8 cellular contexts compared by ENCODE assay signal in the genomic region with DNA sequence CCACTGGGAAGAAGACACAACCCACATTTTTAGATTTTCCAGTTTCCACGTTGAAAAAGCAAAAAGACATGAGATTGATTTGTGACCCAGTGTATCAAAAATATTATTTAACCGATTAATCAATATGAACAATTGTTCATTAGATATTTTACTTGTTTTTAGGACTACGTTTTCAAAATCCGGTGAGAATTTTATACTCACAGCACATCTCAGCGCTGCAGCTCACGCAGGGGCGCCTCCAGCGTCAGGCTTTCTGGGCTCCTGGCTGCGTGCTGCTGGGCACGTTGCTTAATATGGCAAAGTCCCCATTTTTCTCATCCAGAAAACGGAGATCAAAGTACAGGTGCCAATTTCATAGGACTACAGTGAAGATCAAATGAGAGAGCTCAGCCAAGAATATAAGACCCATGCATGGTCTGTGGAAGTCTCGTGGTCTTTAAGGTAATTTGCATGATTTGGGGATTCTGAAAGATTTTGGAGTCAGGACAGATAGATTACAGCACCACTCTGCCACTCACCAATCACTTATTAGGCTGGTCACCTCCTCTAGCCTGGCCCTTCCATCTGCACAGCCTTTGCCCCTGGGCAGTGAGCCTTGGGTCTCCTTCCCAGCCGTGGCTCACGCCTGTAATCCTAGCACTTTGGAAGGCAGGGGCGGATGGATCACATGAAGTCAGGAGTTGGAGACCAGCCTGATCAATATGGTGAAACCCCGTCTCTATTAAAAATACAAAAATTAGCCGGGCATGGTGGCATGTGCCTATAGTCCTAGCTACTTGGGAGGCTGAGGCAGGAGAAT. TPM values are rescaled to one million over a fixed set of nuclear protein-coding genes. Genes with fewer than 3 reads are reported as not detected.
DNase-seq lines count a peak whose midpoint lies in the region; ATAC-seq and TF ChIP-seq lines count a peak whose summit lies in the region.

No MANE protein-coding gene starts in this region.

- H3K27ac Mint-ChIP-seq in mesothelial cell of epicardium = peak overlapping the region; percentile 85

- H3K4me1 ChIP-seq in urinary bladder (ENCODE audit: insufficient read depth) = no peaks in the 10 kb centered on the region

- H3K4me1 Mint-ChIP-seq in mesothelial cell of epicardium = peaks cover 11% of the 10 kb centered on the region

- DNase-seq in GM06990 (ENCODE audit: extremely low read depth, insufficient read length) (no peak), NCI-H82 (lab: John Stamatoyannopoulos, UW) (peak; percentile 39), coronary artery (ENCODE audit: low spot score) (peak; percentile 76), mesothelial cell of epicardium (ENCODE audit: low spot score in 2 of 2, unreplicated experiment in 2 of 2) (no peak), HuH-7.5 (ENCODE audit: low spot score) (no peak)
- DNase-seq in stimulated activated CD4-positive, alpha-beta T cell treated with anti-CD3 and anti-CD28 coated beads, Interleukin-2, amount 100 ng/mL, for 48 hours = no peak

- H3K4me3 ChIP-seq in GM06990 (replicated peaks; ENCODE audit: low read depth, low read length) = peak overlapping the region; percentile 78
- H3K4me3 ChIP-seq in coronary artery = peak overlapping the region; percentile 82
- H3K4me3 ChIP-seq in urinary bladder (ENCODE audit: low read depth, low read length) = peak overlapping the region; percentile 73

- H3K36me3 ChIP-seq in GM06990 (ENCODE audit: control insufficient read depth, insufficient read depth, low read length) = no peaks in the 10 kb centered on the region
- H3K36me3 ChIP-seq in urinary bladder (ENCODE audit: insufficient read depth) = no peaks in the 10 kb centered on the region

- H3K9me3 Mint-ChIP-seq in mesothelial cell of epicardium = no peaks in the 10 kb centered on the region

- no peaks in the 10 kb centered on the region for H3K36me3 Mint-ChIP-seq in mesothelial cell of epicardium

- H3K27me3 Mint-ChIP-seq in mesothelial cell of epicardium (ENCODE audit: low read depth) = peaks cover 6% of the 10 kb centered on the region

- ATAC-seq in GM19023 (IDR thresholded peaks at IDR 0.05; ENCODE audit: unreplicated experiment) = no peak

- H3K27ac ChIP-seq in coronary artery = peak overlapping the region; percentile 74 to 89
- H3K27ac ChIP-seq in urinary bladder (ENCODE audit: low read depth) = peak overlapping the region; percentile 84

- H3K4me3 Mint-ChIP-seq in mesothelial cell of epicardium = peak overlapping the region; percentile 81

- WGBS in urinary bladder = 21% methylated on average over 17 of the region's 17 CpGs

- TF ChIP-seq CTCF in GM06990 (IDR thresholded peaks at IDR 0.05; ENCODE audit: insufficient read depth, low read length, poor library complexity, severe bottlenecking) (peak; percentile 2), coronary artery (IDR thresholded peaks at IDR 0.05) (no peak), mesothelial cell of epicardium (IDR thresholded peaks at IDR 0.05; ENCODE audit: unreplicated experiment) (no peak)

- no peaks in the 10 kb centered on the region for H3K27me3 ChIP-seq in GM06990 (replicated peaks; ENCODE audit: control insufficient read depth, insufficient read depth, low read length)

RNA-seq across cellular contexts. Expression of a gene that starts 36.2 kb away (rescaled TPM):
- total RNA-seq in mesothelial cell of epicardium = 20.1 to 23.2 TPM (median 21.3 TPM) in 3 replicates
- total RNA-seq in urinary bladder = 28.6 TPM
- polyA plus RNA-seq in urinary bladder = 42.4 TPM

RNA-seq across cellular contexts. Expression of a gene that starts 49.4 kb away (rescaled TPM):
- 41.7 to 46.9 TPM (median 46.9 TPM) in 3 replicates for total RNA-seq in mesothelial cell of epicardium
- total RNA-seq in urinary bladder = 22.3 TPM
- polyA plus RNA-seq in urinary bladder = 102 TPM

Comparison
In these comparisons a context has a peak if more than half of its experiments do, and no peak if none do; other contexts are left out.
1. DNase-seq: peak in NCI-H82 (single experiment) and coronary artery (single experiment); none in GM06990 (single experiment), mesothelial cell of epicardium (0 of 2), HuH-7.5 (single experiment) and stimulated activated CD4-positive, alpha-beta T cell treated with anti-CD3 and anti-CD28 coated beads, Interleukin-2, amount 100 ng/mL, for 48 hours (0 of 2).
2. Peak in every context shown above with its lines, with median percentiles within 50 percentile points of each other: H3K4me3 ChIP-seq.